8 cellular contexts compared by ENCODE assay signal in genomic region chr4:140755811-140756291, GRCh38. TPM values are rescaled to one million over a fixed set of nuclear protein-coding genes. Genes with fewer than 3 reads are reported as not detected.
A peak's percentile ranks its signal among the peaks of the same experiment; 100 is the strongest.
DNase-seq lines count a peak whose midpoint lies in the region; ATAC-seq and TF ChIP-seq lines count a peak whose summit lies in the region.

No MANE protein-coding gene starts in this region.

- peak overlapping the region; percentile 41 for H3K9ac ChIP-seq in iPS-18a (ENCODE audit: low read length)

- no TSS peak for BruUV-seq in A673 (replicated peaks; lab: Mats Ljungman, UMichigan)

- H3K9me3 ChIP-seq in A673 (ENCODE audit: low read depth, low read length, poor library complexity, severe bottlenecking) (peaks cover 6% of the 10 kb centered on the region), body of pancreas (no peaks in the 10 kb centered on the region), iPS-18a (ENCODE audit: control insufficient read depth, low read depth, low read length) (no peaks in the 10 kb centered on the region)

- peak; percentile 51 for ATAC-seq in HG02571 (IDR thresholded peaks at IDR 0.05; ENCODE audit: unreplicated experiment)
- ATAC-seq in body of pancreas: peak; percentile 53
- peak; percentile 14 for ATAC-seq in sciatic nerve
- no peak for ATAC-seq in GM18520 (IDR thresholded peaks at IDR 0.05; ENCODE audit: unreplicated experiment)

- POLR2A ChIA-PET in A673 (lab: Charles Lee; ENCODE audit: low non-redundant PET): no interaction called here

- H3K27me3 ChIP-seq in A673 (replicated peaks; ENCODE audit: insufficient read depth, low read depth, low read length, poor library complexity) (no peaks in the 10 kb centered on the region), body of pancreas (no peaks in the 10 kb centered on the region), iPS-18a (ENCODE audit: control insufficient read depth, insufficient read depth, low read length) (peaks cover 65% of the 10 kb centered on the region)

- TF ChIP-seq POLR2A in body of pancreas (IDR thresholded peaks at IDR 0.05): no peak

- DNase-seq in A673 (ENCODE audit: low spot score): peak; percentile 72
- peak; percentile 76 for DNase-seq in NCI-H1092 treated with DMSO at 0.1 percent for 48 hours (lab: John Stamatoyannopoulos, UW)
- DNase-seq in body of pancreas: peak; percentile 59 to 69 (median 62)
- DNase-seq in sciatic nerve (ENCODE audit: low spot score): peak; percentile 67

- no peaks in the 10 kb centered on the region for H3K36me3 ChIP-seq in A673 (ENCODE audit: insufficient read depth, low read length, poor library complexity, severe bottlenecking)
- H3K36me3 ChIP-seq in body of pancreas (replicated peaks in 1 of 2; ENCODE audit: insufficient read depth in 1 of 2, low read depth in 2 of 2): no peaks in the 10 kb centered on the region
- no peaks in the 10 kb centered on the region for H3K36me3 ChIP-seq in iPS-18a (ENCODE audit: control insufficient read depth, low read depth, low read length)

- WGBS in body of pancreas, 2 donors: 1% methylated on average over 61 of the region's 62 CpGs; no CpG with 5 or more reads in 1 of the 2 donors

- H3K4me3 ChIP-seq in A673 (ENCODE audit: low read depth, low read length, poor library complexity, severe bottlenecking) (peak overlapping the region; percentile 89), GM08714 (ENCODE audit: low read length) (peak overlapping the region; percentile 70), body of pancreas (peak overlapping the region; percentile 47 to 61), iPS-18a (ENCODE audit: low read length) (peak overlapping the region; percentile 55)

- TF ChIP-seq CTCF in A673 (conservative IDR thresholded peaks at IDR 0.05; ENCODE audit: low read depth, low read length) (no peak), body of pancreas (IDR thresholded peaks at IDR 0.05) (peak in 2 of 7 experiments; percentile 17 to 21)

- H3K27ac ChIP-seq in A673 (ENCODE audit: low read depth, low read length, poor library complexity, severe bottlenecking) (peak overlapping the region; percentile 89), body of pancreas (peak overlapping the region; percentile 90 to 100 (median 96)), iPS-18a (ENCODE audit: low read length) (no peak overlapping the region)

- H3K4me1 ChIP-seq in A673 (ENCODE audit: insufficient read depth, low read length, poor library complexity, severe bottlenecking): peaks cover 16% of the 10 kb centered on the region
- peaks cover 16% of the 10 kb centered on the region for H3K4me1 ChIP-seq in body of pancreas
- H3K4me1 ChIP-seq in iPS-18a (ENCODE audit: control insufficient read depth, low read depth, low read length): peaks cover 5% of the 10 kb centered on the region

- CTCF ChIA-PET in A673 (lab: Charles Lee): interaction anchor here (1.1 kb wide), 1 partner anchor 95 kb away, joined by 3 read pairs; no protein-coding TSS in a partner anchor

- intact Hi-C loops in A673 (cut with micrococcal nuclease; ENCODE audit: unreplicated experiment): no loop called here
- intact Hi-C loops in body of pancreas (cut with DNase I): no loop called here
- intact Hi-C loops in sciatic nerve (cut with DNase I): no loop called here

RNA-seq across cellular contexts. Expression of gene TBC1D9, which starts 0.3 kb away (rescaled TPM):
- 20.6 and 22.4 TPM in 2 replicates for total RNA-seq in A673 (2021)
- total RNA-seq in body of pancreas: 10 to 100 TPM; 11.2 to 13.5 TPM
- 27.2 TPM for total RNA-seq in sciatic nerve
